1 cellular context compared by ENCODE assay signal in genomic region chr10:71314694-71315225, GRCh38.
A peak's percentile ranks its signal among the peaks of the same experiment; 100 is the strongest.
TF ChIP-seq lines count a peak whose summit lies in the region.

No MANE protein-coding gene starts in this region.

TF ChIP-seq in K562, 482 proteins besides CTCF, POLR2A, EP300 and RAD21 (continued from another document):
- no peak for TF ChIP-seq SMARCA5 (IDR thresholded peaks at IDR 0.05)
- TF ChIP-seq ZNF165 (CRISPR knock-in tag; IDR thresholded peaks at IDR 0.05; ENCODE audit: borderline replicate concordance), result 0 out of 2 replicates have a peak, but pooled peaks have one; percentile 14
- no peak for TF ChIP-seq NR2F6 (CRISPR knock-in tag; IDR thresholded peaks at IDR 0.05)
- no peak for TF ChIP-seq STAT5A (IDR thresholded peaks at IDR 0.05; ENCODE audit: borderline replicate concordance, low read length)
- no peak for TF ChIP-seq SMAD2 (IDR thresholded peaks at IDR 0.05; ENCODE audit: low read depth, low read length)
- no peak for TF ChIP-seq ARID3A (IDR thresholded peaks at IDR 0.05; ENCODE audit: borderline replicate concordance, low read depth, low read length)
- TF ChIP-seq NFE2 (IDR thresholded peaks at IDR 0.05; ENCODE audit: low read depth), result no peak
- TF ChIP-seq BCOR (IDR thresholded peaks at IDR 0.05), result peak; percentile 50; the same call in 1 of the 2 replicates
- no peak for TF ChIP-seq GATAD2A (IDR thresholded peaks at IDR 0.05)
- TF ChIP-seq POLR3G (IDR thresholded peaks at IDR 0.05; ENCODE audit: extremely low read depth, insufficient read length, insufficient replicate concordance), result no peak
- TF ChIP-seq CBX2 (IDR thresholded peaks at IDR 0.05; ENCODE audit: insufficient read depth, low read length, poor library complexity, severe bottlenecking), result no peak
- no peak for TF ChIP-seq PYGO2 (tag; IDR thresholded peaks at IDR 0.05)
- no peak for TF ChIP-seq ZNF76 (CRISPR knock-in tag; IDR thresholded peaks at IDR 0.05; ENCODE audit: borderline replicate concordance)
- no peak for TF ChIP-seq PHTF2 (CRISPR knock-in tag; IDR thresholded peaks at IDR 0.05)
- peak in 1 of 2 experiments; percentile 54; a peak in 1 of 4 replicates for TF ChIP-seq KDM1A (IDR thresholded peaks at IDR 0.05)
- TF ChIP-seq ARID4B (CRISPR knock-in tag; IDR thresholded peaks at IDR 0.05), result no peak
- no peak for TF ChIP-seq SRSF3 (IDR thresholded peaks at IDR 0.05; ENCODE audit: insufficient read depth, low read length)
- TF ChIP-seq ZNF184 (CRISPR knock-in tag; IDR thresholded peaks at IDR 0.05), result no peak
- peak; percentile 38; the same call in 1 of the 2 replicates for TF ChIP-seq ADNP (tag; IDR thresholded peaks at IDR 0.05)
- TF ChIP-seq SREBF1 (IDR thresholded peaks at IDR 0.05; ENCODE audit: borderline replicate concordance, low read depth, low read length), result no peak
- TF ChIP-seq PML (IDR thresholded peaks at IDR 0.05; ENCODE audit: low read length), result no peak
- no peak for TF ChIP-seq ZNF121 (CRISPR knock-in tag; conservative IDR thresholded peaks at IDR 0.05)
- TF ChIP-seq RHOXF2B (CRISPR knock-in tag; conservative IDR thresholded peaks at IDR 0.05), result no peak
- TF ChIP-seq ZNF175 (CRISPR knock-in tag; IDR thresholded peaks at IDR 0.05; ENCODE audit: low read depth), result no peak
- no peak for TF ChIP-seq ZNF740 (CRISPR knock-in tag; IDR thresholded peaks at IDR 0.05)
- TF ChIP-seq ZNF740 (tag; IDR thresholded peaks at IDR 0.05), result no peak
- no peak for TF ChIP-seq ZBED1 (IDR thresholded peaks at IDR 0.05)
- peak; percentile 37 for TF ChIP-seq VEZF1 (CRISPR knock-in tag; IDR thresholded peaks at IDR 0.05)
TF ChIP-seq in K562: peak in this region for 6.
